8 cellular contexts compared by ENCODE assay signal in genomic region chr10:24415455-24416169, GRCh38.
DNase-seq lines count a peak whose midpoint lies in the region; ATAC-seq, FAIRE-seq and TF ChIP-seq lines count a peak whose summit lies in the region.

No MANE protein-coding gene starts in this region.

- no peak overlapping the region for H2BK5ac ChIP-seq in neuronal stem cell (ENCODE audit: low read length)

- H2BK15ac ChIP-seq in neuronal stem cell (ENCODE audit: low read length): no peak overlapping the region

- TF ChIP-seq RAD21 in HepG2 (CRISPR knock-in tag; IDR thresholded peaks at IDR 0.05): no peak

- H3K27ac ChIP-seq in right lobe of liver: no peak overlapping the region
- no peak overlapping the region for H3K27ac ChIP-seq in HepG2 (ENCODE audit: extremely low read length, insufficient read depth, low read length)
- H3K27ac ChIP-seq in neuronal stem cell (replicated peaks; ENCODE audit: low read length): no peak overlapping the region

- no peak overlapping the region for H2AK5ac ChIP-seq in neuronal stem cell (ENCODE audit: low read depth, low read length)

- TF ChIP-seq CTCF in right lobe of liver (IDR thresholded peaks at IDR 0.05) (no peak), HepG2 (CRISPR knock-in tag; IDR thresholded peaks at IDR 0.05) (no peak), fibroblast of the aortic adventitia (IDR thresholded peaks at IDR 0.05; ENCODE audit: insufficient read depth, low read length) (no peak)

- TF ChIP-seq POLR2A in right lobe of liver (IDR thresholded peaks at IDR 0.05) (no peak), HepG2 (IDR thresholded peaks at IDR 0.05; ENCODE audit: insufficient read depth in 1 of 2, low read depth in 2 of 2, low read length in 2 of 2) (no peak)

- WGBS in right lobe of liver (ENCODE audit: insufficient coverage, low coverage, low lambda C conversion rate, missing lambda C conversion rate): 46% methylated on average over 4 of the region's 7 CpGs
- WGBS in HepG2 (ENCODE audit: low lambda C conversion rate): 87% methylated on average over 7 of the region's 7 CpGs
- WGBS in neuronal stem cell (ENCODE audit: extremely low coverage in 2 of 2, insufficient read length in 2 of 2, insufficient replicate concordance in 1 of 2), 2 donors: no CpG with 5 or more reads among the region's 7 CpGs

- no TSS peak for BruUV-seq in HepG2 (replicated peaks; lab: Mats Ljungman, UMichigan)

- DNase-seq in right lobe of liver (peak; percentile 36 to 58 (median 56)), HepG2 (ENCODE audit: low spot score) (no peak), fibroblast of the aortic adventitia (ENCODE audit: low read depth) (peak; percentile 56), neuronal stem cell (ENCODE audit: low spot score) (no peak), NCI-H526 (lab: John Stamatoyannopoulos, UW) (no peak), HuH-7.5 (ENCODE audit: low spot score) (no peak), NCI-H345 (lab: John Stamatoyannopoulos, UW) (no peak)

- no peak overlapping the region for H3K14ac ChIP-seq in neuronal stem cell (ENCODE audit: low read length)

- H3K27me3 ChIP-seq in right lobe of liver: no peaks in the 10 kb centered on the region
- no peaks in the 10 kb centered on the region for H3K27me3 ChIP-seq in HepG2 (ENCODE audit: control insufficient read depth in 1 of 2, insufficient read depth in 2 of 2, low read length in 2 of 2)
- no peaks in the 10 kb centered on the region for H3K27me3 ChIP-seq in neuronal stem cell (ENCODE audit: control insufficient read depth in 3 of 3, insufficient read depth in 3 of 3, low read depth in 1 of 3, low read length in 3 of 3)

- H2BK120ac ChIP-seq in neuronal stem cell (ENCODE audit: low read depth, low read length): no peak overlapping the region

- intact Hi-C loops in right lobe of liver (cut with DNase I): no loop called here
- intact Hi-C loops in HepG2 (cut with micrococcal nuclease; ENCODE audit: unreplicated experiment): no loop called here

- H2AFZ ChIP-seq in HepG2 (ENCODE audit: low read length): no peak overlapping the region
- H2AFZ ChIP-seq in neuronal stem cell (ENCODE audit: low read length): no peak overlapping the region

- H3K4ac ChIP-seq in neuronal stem cell (ENCODE audit: low read length): no peak overlapping the region

- H3K4me3 ChIP-seq in right lobe of liver: no peak overlapping the region
- no peak overlapping the region for H3K4me3 ChIP-seq in HepG2 (replicated peaks in 1 of 3; ENCODE audit: insufficient read depth in 1 of 3, low read depth in 2 of 3, low read length in 3 of 3)
- H3K4me3 ChIP-seq in fibroblast of the aortic adventitia (ENCODE audit: low read depth, low read length): no peak overlapping the region
- no peak overlapping the region for H3K4me3 ChIP-seq in neuronal stem cell (ENCODE audit: low read length in 2 of 2)

- no peaks in the 10 kb centered on the region for H3K36me3 ChIP-seq in right lobe of liver
- H3K36me3 ChIP-seq in HepG2 (replicated peaks in 1 of 2; ENCODE audit: control insufficient read depth in 1 of 2, insufficient read depth in 2 of 2, low read length in 2 of 2): no peaks in the 10 kb centered on the region; a peak in 1 of 5 replicates
- H3K36me3 ChIP-seq in neuronal stem cell (replicated peaks in 1 of 2; ENCODE audit: control insufficient read depth in 2 of 2, insufficient read depth in 2 of 2, low read length in 2 of 2): no peaks in the 10 kb centered on the region

- H3K23ac ChIP-seq in neuronal stem cell (ENCODE audit: low read depth, low read length, poor library complexity): no peak overlapping the region

- H4K20me1 ChIP-seq in HepG2 (ENCODE audit: insufficient read depth, low read length): no peaks in the 10 kb centered on the region

- no peak overlapping the region for H4K8ac ChIP-seq in neuronal stem cell (ENCODE audit: low read depth, low read length)

- H3K18ac ChIP-seq in neuronal stem cell (ENCODE audit: low read length): no peak overlapping the region

- H3K4me1 ChIP-seq in right lobe of liver (no peaks in the 10 kb centered on the region), HepG2 (ENCODE audit: insufficient read depth, low read length) (peaks cover 9% of the 10 kb centered on the region), neuronal stem cell (ENCODE audit: control insufficient read depth in 2 of 2, insufficient read depth in 1 of 2, low read depth in 1 of 2, low read length in 2 of 2) (peaks cover 0 to 4% of the 10 kb centered on the region in 2 donors)

- in situ Hi-C loops in HepG2 (cut with HindIII; ENCODE audit: extremely low pct_ligation_motif_present, low pct_unique_long_range_greater_than_20kb): no loop called here

- no peaks in the 10 kb centered on the region for H3K79me1 ChIP-seq in neuronal stem cell (ENCODE audit: low read depth, low read length)

- ATAC-seq in right lobe of liver (peak; percentile 41 to 53 (median 48)), HepG2 (no peak), HG02870 (IDR thresholded peaks at IDR 0.05; ENCODE audit: unreplicated experiment) (no peak)

- no peak for FAIRE-seq in HepG2 (lab: Jason Lieb, UNC)

- POLR2A ChIA-PET in HepG2 (lab: Yijun Ruan, JAX): no interaction called here

- H2BK12ac ChIP-seq in neuronal stem cell (ENCODE audit: low read length): no peak overlapping the region

- CTCF ChIA-PET in HepG2 (lab: Yijun Ruan, JAX; ENCODE audit: low intra/inter-chr PET ratio, low total read pairs): no interaction called here

- H3K9ac ChIP-seq in HepG2 (ENCODE audit: insufficient read depth, low read depth, low read length) (no peak overlapping the region), neuronal stem cell (ENCODE audit: low read depth, low read length, poor library complexity) (peak overlapping the region; percentile 32)

- H3K4me2 ChIP-seq in HepG2 (ENCODE audit: low read depth, low read length) (no peak overlapping the region), neuronal stem cell (ENCODE audit: insufficient read depth, low read length, poor library complexity, severe bottlenecking) (no peak overlapping the region)

- H3K9me3 ChIP-seq in right lobe of liver: no peaks in the 10 kb centered on the region
- no peaks in the 10 kb centered on the region for H3K9me3 ChIP-seq in HepG2 (ENCODE audit: low read length)
- peaks cover 0 to 5% of the 10 kb centered on the region in 2 donors for H3K9me3 ChIP-seq in neuronal stem cell (replicated peaks in 1 of 2; ENCODE audit: control insufficient read depth in 2 of 2, insufficient read depth in 1 of 2, low read depth in 1 of 2, low read length in 2 of 2)

- H4K91ac ChIP-seq in neuronal stem cell (ENCODE audit: low read depth, low read length, poor library complexity): no peak overlapping the region

- TF ChIP-seq EP300 in HepG2 (IDR thresholded peaks at IDR 0.05; ENCODE audit: low read depth in 2 of 2, low read length in 2 of 2) (no peak), HepG2 (CRISPR knock-in tag; IDR thresholded peaks at IDR 0.05; ENCODE audit: borderline replicate concordance) (no peak)

- no peaks in the 10 kb centered on the region for H3K79me2 ChIP-seq in HepG2 (ENCODE audit: insufficient read depth, low read length)

TF ChIP-seq in HepG2, 621 proteins besides CTCF, POLR2A, EP300 and RAD21:
- no peak for TF ChIP-seq KLF13 (CRISPR knock-in tag; IDR thresholded peaks at IDR 0.05)
- no peak for TF ChIP-seq NCOR1 (IDR thresholded peaks at IDR 0.05; ENCODE audit: borderline replicate concordance, low read length)
- TF ChIP-seq MAFF (IDR thresholded peaks at IDR 0.05; ENCODE audit: low read depth, low read length): no peak
- no peak for TF ChIP-seq ZNF207 (IDR thresholded peaks at IDR 0.05; ENCODE audit: borderline replicate concordance)
- TF ChIP-seq ZNF660 (CRISPR knock-in tag; IDR thresholded peaks at IDR 0.05; ENCODE audit: borderline replicate concordance, low read depth): no peak
- no peak for TF ChIP-seq TAF1 (CRISPR knock-in tag; IDR thresholded peaks at IDR 0.05)
- no peak for TF ChIP-seq SATB2 (CRISPR knock-in tag; IDR thresholded peaks at IDR 0.05)
TF ChIP-seq in HepG2: peak in this region for 0.

Comparison
In these comparisons a context has a peak if more than half of its experiments do, and no peak if none do; other contexts are left out.
1. ATAC-seq: peak in right lobe of liver (4 of 4); none in HepG2 (single experiment) and HG02870 (single experiment).
2. DNase-seq: peak in right lobe of liver (3 of 3) and fibroblast of the aortic adventitia (single experiment); none in HepG2 (single experiment), neuronal stem cell (single experiment), NCI-H526 (0 of 2), HuH-7.5 (single experiment) and NCI-H345 (single experiment).